In genomic region chr1:30740952-30741894, GRCh38 we compare ENCODE assay signal across 1 cellular context.
TF ChIP-seq lines count a peak whose summit lies in the region.

No MANE protein-coding gene starts in this region.

TF ChIP-seq in H1, 55 proteins besides CTCF, POLR2A, EP300 and RAD21:
- TF ChIP-seq JUN (IDR thresholded peaks at IDR 0.05; ENCODE audit: low read depth, low read length) (no peak), TAF7 (optimal IDR thresholded peaks at IDR 0.05; ENCODE audit: borderline replicate concordance, low read depth, low read length) (no peak), RNF2 (IDR thresholded peaks at IDR 0.05; ENCODE audit: borderline replicate concordance, low read depth, low read length, missing control alignments, poor library complexity, severe bottlenecking) (no peak), POU5F1 (IDR thresholded peaks at IDR 0.05; ENCODE audit: low read depth, low read length) (no peak), BACH1 (IDR thresholded peaks at IDR 0.05; ENCODE audit: low read length) (no peak), JUND (IDR thresholded peaks at IDR 0.05; ENCODE audit: low read length) (no peak), TBP (IDR thresholded peaks at IDR 0.05; ENCODE audit: low read depth, low read length) (no peak), SUZ12 (IDR thresholded peaks at IDR 0.05; ENCODE audit: low read length) (no peak), ATF3 (IDR thresholded peaks at IDR 0.05; ENCODE audit: insufficient read depth, low read depth, low read length) (no peak), ASH2L (IDR thresholded peaks at IDR 0.05; ENCODE audit: low read length) (no peak), CHD1 (IDR thresholded peaks at IDR 0.05; ENCODE audit: low read depth, low read length) (no peak), CEBPB (IDR thresholded peaks at IDR 0.05; ENCODE audit: low read depth, low read length) (no peak), GTF2F1 (IDR thresholded peaks at IDR 0.05; ENCODE audit: borderline replicate concordance, low read depth, low read length) (no peak), RXRA (IDR thresholded peaks at IDR 0.05; ENCODE audit: insufficient read depth, low read depth, low read length) (no peak)
- TF ChIP-seq, protein P1, sequence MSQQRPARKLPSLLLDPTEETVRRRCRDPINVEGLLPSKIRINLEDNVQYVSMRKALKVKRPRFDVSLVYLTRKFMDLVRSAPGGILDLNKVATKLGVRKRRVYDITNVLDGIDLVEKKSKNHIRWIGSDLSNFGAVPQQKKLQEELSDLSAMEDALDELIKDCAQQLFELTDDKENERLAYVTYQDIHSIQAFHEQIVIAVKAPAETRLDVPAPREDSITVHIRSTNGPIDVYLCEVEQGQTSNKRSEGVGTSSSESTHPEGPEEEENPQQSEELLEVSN (IDR thresholded peaks at IDR 0.05): no peak
